In the genomic region with DNA sequence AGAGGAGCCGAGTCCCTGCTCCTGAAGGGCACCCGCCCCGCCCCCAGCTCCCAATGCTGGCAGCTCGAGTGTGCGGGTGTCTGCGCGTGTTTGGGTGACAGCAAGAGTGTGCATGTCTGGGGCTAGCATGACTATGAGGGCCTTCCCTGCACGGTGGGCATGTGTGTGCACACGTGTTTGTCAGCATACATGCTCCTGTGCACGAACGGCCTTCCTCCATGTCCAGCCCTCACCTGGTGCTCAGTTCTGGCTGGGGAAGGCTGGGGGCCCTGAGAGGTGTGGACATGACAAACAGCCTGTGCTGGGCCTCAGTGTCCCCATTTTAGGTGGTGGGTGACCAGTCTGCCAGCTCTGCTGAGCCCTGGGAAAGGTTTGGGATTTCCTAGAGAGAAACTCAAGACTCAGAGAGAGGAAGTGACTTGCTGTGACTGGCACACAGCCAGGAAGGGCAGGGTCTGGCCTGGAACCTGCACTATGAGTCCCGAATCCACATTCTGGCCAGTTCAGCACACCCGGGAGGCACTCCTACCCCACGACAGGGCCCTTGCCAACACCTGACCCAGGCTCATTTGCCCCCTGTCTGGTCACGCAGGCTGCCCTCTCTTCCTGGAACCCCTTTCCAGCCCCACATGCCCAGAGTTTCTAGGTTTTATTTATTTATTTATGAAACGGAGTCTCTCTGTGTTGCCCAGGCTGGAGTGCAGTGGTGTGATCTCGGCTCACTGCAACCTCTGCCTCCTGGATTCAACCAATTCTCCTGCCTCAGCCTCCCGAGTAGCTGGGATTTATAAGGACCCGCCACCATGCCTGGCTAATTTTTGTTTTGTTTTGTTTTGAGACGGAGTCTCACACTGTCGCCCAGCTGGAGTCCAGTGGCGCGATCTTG, we compare ENCODE assay signal across 9 cellular contexts. TPM values are rescaled to one million over a fixed set of nuclear protein-coding genes. Genes with fewer than 3 reads are reported as not detected.
A peak's percentile ranks its signal among the peaks of the same experiment; 100 is the strongest.
DNase-seq lines count a peak whose midpoint lies in the region; TF ChIP-seq lines count a peak whose summit lies in the region.
"Had no signal": no experiment of that assay in that cellular context is flagged by ENCODE, and none has a peak within 500 bp of the region (broad histone marks: within the 10 kb centered on the region; RNA-seq: fewer than 3 reads in every experiment).

No MANE protein-coding gene starts in this region.

- in situ Hi-C loops in brain microvascular endothelial cell (cut with HindIII; ENCODE audit: low pct_ligation_motif_present, low sequenced_read_pairs), result no loop called here

- intact Hi-C loops in activated CD4-positive, alpha-beta memory T cell treated with anti-CD3 and anti-CD28 coated beads for 36 hours (cut with micrococcal nuclease), result loop anchor here (5.0 kb wide), 1 partner anchor 86 kb away; a partner anchor contains a TSS

- WGBS in suprapubic skin, result 71% methylated on average over 13 of the region's 23 CpGs

- H3K9me3 ChIP-seq in suprapubic skin, result no peaks in the 10 kb centered on the region

- no peak for TF ChIP-seq CTCF in brain microvascular endothelial cell (IDR thresholded peaks at IDR 0.05; ENCODE audit: low read depth, low read length, missing control alignments)
- no peak for TF ChIP-seq CTCF in suprapubic skin (IDR thresholded peaks at IDR 0.05)

- no peak for DNase-seq in activated CD4-positive, alpha-beta memory T cell treated with anti-CD3 and anti-CD28 coated beads, Interleukin-2, amount 10 ng/mL, durations not matched to agents 7 days and 5 days
- DNase-seq in activated CD4-positive, alpha-beta memory T cell treated with anti-CD3 and anti-CD28 coated beads for 36 hours, result no peak
- DNase-seq in NCI-H1092 (lab: John Stamatoyannopoulos, UW) (peak; percentile 24), brain microvascular endothelial cell (peak; percentile 29), non-pigmented ciliary epithelial cell (ENCODE audit: low read depth) (peak; percentile 11), suprapubic skin (ENCODE audit: low spot score in 2 of 2) (no peak)
- no peak for DNase-seq in activated CD8-positive, alpha-beta memory T cell treated with anti-CD3 and anti-CD28 coated beads, Interleukin-2, amount 50 U/mL, for 4 hours
- DNase-seq in stimulated activated CD4-positive, alpha-beta T cell treated with anti-CD3 and anti-CD28 coated beads, Interleukin-2, amount 100 ng/mL, for 24 hours, result no peak

- no peaks in the 10 kb centered on the region for H3K9me3 Mint-ChIP-seq in activated CD4-positive, alpha-beta memory T cell treated with anti-CD3 and anti-CD28 coated beads, Interleukin-2, amount 10 ng/mL, durations not matched to agents 7 days and 5 days
- no peaks in the 10 kb centered on the region for H3K9me3 Mint-ChIP-seq in activated CD4-positive, alpha-beta memory T cell treated with anti-CD3 and anti-CD28 coated beads for 36 hours

- peaks cover 36% of the 10 kb centered on the region for H3K27me3 Mint-ChIP-seq in activated CD4-positive, alpha-beta memory T cell treated with anti-CD3 and anti-CD28 coated beads, Interleukin-2, amount 10 ng/mL, durations not matched to agents 7 days and 5 days
- peaks cover 19% of the 10 kb centered on the region for H3K27me3 Mint-ChIP-seq in activated CD4-positive, alpha-beta memory T cell treated with anti-CD3 and anti-CD28 coated beads for 36 hours

- POLR2A ChIA-PET in activated CD4-positive, alpha-beta memory T cell treated with anti-CD3 and anti-CD28 coated beads, Interleukin-2, amount 10 ng/mL, durations not matched to agents 7 days and 5 days (lab: Charles Lee), result no interaction called here
- POLR2A ChIA-PET in activated CD4-positive, alpha-beta memory T cell treated with anti-CD3 and anti-CD28 coated beads for 36 hours (lab: Charles Lee), result interaction anchor here (0.7 kb wide), 1 partner anchor 21 kb away, joined by 4 read pairs; no protein-coding TSS in a partner anchor

- no peaks in the 10 kb centered on the region for H3K36me3 Mint-ChIP-seq in activated CD4-positive, alpha-beta memory T cell treated with anti-CD3 and anti-CD28 coated beads, Interleukin-2, amount 10 ng/mL, durations not matched to agents 7 days and 5 days (ENCODE audit: low read depth)
- H3K36me3 Mint-ChIP-seq in activated CD4-positive, alpha-beta memory T cell treated with anti-CD3 and anti-CD28 coated beads for 36 hours, result no peaks in the 10 kb centered on the region

- H3K36me3 ChIP-seq in brain microvascular endothelial cell (replicated peaks), result no peaks in the 10 kb centered on the region
- H3K36me3 ChIP-seq in suprapubic skin, result no peaks in the 10 kb centered on the region

- H3K4me1 Mint-ChIP-seq in activated CD4-positive, alpha-beta memory T cell treated with anti-CD3 and anti-CD28 coated beads, Interleukin-2, amount 10 ng/mL, durations not matched to agents 7 days and 5 days, result peaks cover 18% of the 10 kb centered on the region
- H3K4me1 Mint-ChIP-seq in activated CD4-positive, alpha-beta memory T cell treated with anti-CD3 and anti-CD28 coated beads for 36 hours (ENCODE audit: low read depth), result peaks cover 22% of the 10 kb centered on the region

- H3K4me3 ChIP-seq in brain microvascular endothelial cell (ENCODE audit: low read depth, low read length) (no peak overlapping the region), suprapubic skin (no peak overlapping the region)

- TF ChIP-seq EP300 in suprapubic skin (IDR thresholded peaks at IDR 0.05), result no peak

- peaks cover 39% of the 10 kb centered on the region for H3K4me1 ChIP-seq in suprapubic skin

- H3K27ac ChIP-seq in brain microvascular endothelial cell (no peak overlapping the region), suprapubic skin (no peak overlapping the region)

- no peak for TF ChIP-seq POLR2A in suprapubic skin (IDR thresholded peaks at IDR 0.05)

- H3K4me3 Mint-ChIP-seq in activated CD4-positive, alpha-beta memory T cell treated with anti-CD3 and anti-CD28 coated beads, Interleukin-2, amount 10 ng/mL, durations not matched to agents 7 days and 5 days, result peak overlapping the region; percentile 17
- no peak overlapping the region for H3K4me3 Mint-ChIP-seq in activated CD4-positive, alpha-beta memory T cell treated with anti-CD3 and anti-CD28 coated beads for 36 hours

- H3K27me3 ChIP-seq in brain microvascular endothelial cell (replicated peaks) (peaks cover 32% of the 10 kb centered on the region), suprapubic skin (peaks cover 49% of the 10 kb centered on the region)

- CTCF ChIA-PET in activated CD4-positive, alpha-beta memory T cell treated with anti-CD3 and anti-CD28 coated beads, Interleukin-2, amount 10 ng/mL, durations not matched to agents 7 days and 5 days (lab: Charles Lee), result no interaction called here
- CTCF ChIA-PET in activated CD4-positive, alpha-beta memory T cell treated with anti-CD3 and anti-CD28 coated beads for 36 hours (lab: Charles Lee), result no interaction called here

- no peak overlapping the region for H3K27ac Mint-ChIP-seq in activated CD4-positive, alpha-beta memory T cell treated with anti-CD3 and anti-CD28 coated beads, Interleukin-2, amount 10 ng/mL, durations not matched to agents 7 days and 5 days
- H3K27ac Mint-ChIP-seq in activated CD4-positive, alpha-beta memory T cell treated with anti-CD3 and anti-CD28 coated beads for 36 hours, result no peak overlapping the region

RNA-seq across cellular contexts. Expression of a gene that starts 3.3 kb away (rescaled TPM):
- total RNA-seq in activated CD4-positive, alpha-beta memory T cell treated with anti-CD3 and anti-CD28 coated beads, Interleukin-2, amount 10 ng/mL, durations not matched to agents 7 days and 5 days, result not detected
- 1 to 10 TPM in 1 of 2 experiments, under 1 TPM in 1; 0.97 to 1.1 TPM for total RNA-seq in activated CD4-positive, alpha-beta memory T cell treated with anti-CD3 and anti-CD28 coated beads for 36 hours
- total RNA-seq in suprapubic skin, result not detected
- total RNA-seq: liver had no signal

RNA-seq across cellular contexts. Expression of a gene that starts 8.5 kb away (rescaled TPM):
- 1 to 10 TPM; 2.3 to 2.6 TPM for total RNA-seq in activated CD4-positive, alpha-beta memory T cell treated with anti-CD3 and anti-CD28 coated beads, Interleukin-2, amount 10 ng/mL, durations not matched to agents 7 days and 5 days
- total RNA-seq in activated CD4-positive, alpha-beta memory T cell treated with anti-CD3 and anti-CD28 coated beads for 36 hours, result 1 to 10 TPM; 3.2 to 5.0 TPM
- total RNA-seq in suprapubic skin, result 1 to 10 TPM; 1.1 to 2.6 (median 1.9) TPM

RNA-seq across cellular contexts. Expression of a gene that starts 28.8 kb away (rescaled TPM):
- total RNA-seq in activated CD4-positive, alpha-beta memory T cell treated with anti-CD3 and anti-CD28 coated beads, Interleukin-2, amount 10 ng/mL, durations not matched to agents 7 days and 5 days, result 10 to 100 TPM; 71.8 to 81.2 TPM
- 100 to 1,000 TPM in 1 of 2 experiments, 10 to 100 TPM in 1; 99.9 to 106 TPM for total RNA-seq in activated CD4-positive, alpha-beta memory T cell treated with anti-CD3 and anti-CD28 coated beads for 36 hours
- total RNA-seq in suprapubic skin, result 10 to 100 TPM in 1 of 4 donors, 1 to 10 TPM in 3; 8.8 to 16.5 (median 9.2) TPM

RNA-seq across cellular contexts. Expression of a gene that starts 51.1 kb away (rescaled TPM):
- 1 to 10 TPM; 2.8 to 3.2 TPM for total RNA-seq in activated CD4-positive, alpha-beta memory T cell treated with anti-CD3 and anti-CD28 coated beads, Interleukin-2, amount 10 ng/mL, durations not matched to agents 7 days and 5 days
- 1 to 10 TPM; 2.2 to 2.8 TPM for total RNA-seq in activated CD4-positive, alpha-beta memory T cell treated with anti-CD3 and anti-CD28 coated beads for 36 hours
- total RNA-seq in suprapubic skin, result 1 to 10 TPM; 1.1 to 2.7 (median 1.7) TPM

Comparison
In these comparisons a context has a peak if more than half of its experiments do, and no peak if none do; other contexts are left out.
1. DNase-seq: peak in NCI-H1092 (single experiment), brain microvascular endothelial cell (single experiment) and non-pigmented ciliary epithelial cell (single experiment); none in activated CD4-positive, alpha-beta memory T cell treated with anti-CD3 and anti-CD28 coated beads, Interleukin-2, amount 10 ng/mL, durations not matched to agents 7 days and 5 days (single experiment), activated CD4-positive, alpha-beta memory T cell treated with anti-CD3 and anti-CD28 coated beads for 36 hours (single experiment), activated CD8-positive, alpha-beta memory T cell treated with anti-CD3 and anti-CD28 coated beads, Interleukin-2, amount 50 U/mL, for 4 hours (single experiment), suprapubic skin (0 of 2) and stimulated activated CD4-positive, alpha-beta T cell treated with anti-CD3 and anti-CD28 coated beads, Interleukin-2, amount 100 ng/mL, for 24 hours (0 of 2).
2. RNA of a gene that starts 28.8 kb away (total RNA-seq): 99.9 to 106 TPM in activated CD4-positive, alpha-beta memory T cell treated with anti-CD3 and anti-CD28 coated beads for 36 hours and 71.8 to 81.2 TPM in activated CD4-positive, alpha-beta memory T cell treated with anti-CD3 and anti-CD28 coated beads, Interleukin-2, amount 10 ng/mL, durations not matched to agents 7 days and 5 days; 8.8 to 16.5 TPM in suprapubic skin; every median in the first group is over 4 times any median in the second.